In the genomic region with DNA sequence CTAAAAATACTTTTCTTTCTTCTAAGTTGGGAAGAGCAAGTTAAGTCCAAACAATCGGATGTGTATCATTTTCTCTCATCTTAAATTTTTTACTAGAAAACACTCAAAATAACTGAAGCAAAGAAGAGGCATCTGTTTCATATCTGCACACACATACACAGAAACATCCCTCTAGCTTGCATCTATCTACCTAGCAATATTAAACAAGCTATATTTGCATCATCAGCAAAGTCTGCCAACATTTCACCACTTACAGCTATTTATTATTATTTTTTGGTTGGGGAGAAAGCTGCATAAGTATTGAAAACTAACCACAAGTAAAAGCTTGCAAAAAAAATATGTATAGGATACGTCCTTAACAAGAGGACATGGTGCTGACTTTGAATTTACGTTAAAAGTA, we compare ENCODE assay signal across 11 cellular contexts. TPM values are rescaled to one million over a fixed set of nuclear protein-coding genes. Genes with fewer than 3 reads are reported as not detected.
A peak's percentile ranks its signal among the peaks of the same experiment; 100 is the strongest.
DNase-seq lines count a peak whose midpoint lies in the region; ATAC-seq and TF ChIP-seq lines count a peak whose summit lies in the region.
"Had no signal": no experiment of that assay in that cellular context is flagged by ENCODE, and none has a peak within 500 bp of the region (broad histone marks: within the 10 kb centered on the region; RNA-seq: fewer than 3 reads in every experiment).

No MANE protein-coding gene starts in this region.

- H3K4me3 ChIP-seq in HFF-Myc (replicated peaks; ENCODE audit: low read depth, low read length) (peak overlapping the region; percentile 95), hepatocyte (peak overlapping the region; percentile 89), spleen (peak overlapping the region in 4 of 8 donors; percentile 66 to 97 (median 83))

- CTCF ChIA-PET in activated B cell treated with CpG ODN at 0.5 μM for 24 hours (lab: Charles Lee) = interaction anchor here (1.3 kb wide), 1 partner anchor 45 kb away, joined by 3 read pairs; no protein-coding TSS in a partner anchor

- peaks cover 25% of the 10 kb centered on the region for H3K4me1 Mint-ChIP-seq in activated B cell treated with CpG ODN at 0.5 μM for 24 hours

- POLR2A ChIA-PET in activated B cell treated with CpG ODN at 0.5 μM for 24 hours (lab: Charles Lee) = no interaction called here

- peaks cover 4% of the 10 kb centered on the region for H4K20me1 ChIP-seq in hepatocyte (ENCODE audit: insufficient read depth, poor library complexity, severe bottlenecking)

- H3K4me2 ChIP-seq in hepatocyte = peak overlapping the region; percentile 85

- H2AFZ ChIP-seq in hepatocyte = no peak overlapping the region

- H3K36me3 Mint-ChIP-seq in activated B cell treated with CpG ODN at 0.5 μM for 24 hours (ENCODE audit: low read depth) = peaks cover 8% of the 10 kb centered on the region

- H3K36me3 ChIP-seq in hepatocyte (replicated peaks; ENCODE audit: insufficient read depth, low read depth) = no peaks in the 10 kb centered on the region
- no peaks in the 10 kb centered on the region for H3K36me3 ChIP-seq in spleen

- intact Hi-C loops in activated B cell treated with CpG ODN at 0.5 μM for 24 hours (cut with micrococcal nuclease) = loop anchor here (2.0 kb wide), 3 partner anchors 27 to 1679 kb away; a partner anchor contains a TSS
- intact Hi-C loops in spleen (cut with DNase I; ENCODE audit: low total_unique reads) = no loop called here

- H3K4me1 ChIP-seq in hepatocyte (ENCODE audit: insufficient read depth) (peaks cover 21% of the 10 kb centered on the region), spleen (peaks cover 14 to 53% (median 32%) of the 10 kb centered on the region in 6 donors)

- H3K9me3 Mint-ChIP-seq in activated B cell treated with CpG ODN at 0.5 μM for 24 hours = no peaks in the 10 kb centered on the region
- H3K9me3 Mint-ChIP-seq: T-helper 1 cell treated with Interleukin-12 subunit alpha and Interleukin-12 subunit beta and Interleukin-4 antibody, amounts not matched to agents 30 μg/mL and 1 μg/mL, for 36 hours had no signal

- no peak for ATAC-seq in activated B cell treated with CpG ODN at 0.5 μM for 24 hours (ENCODE audit: low read depth)
- ATAC-seq in HG03196 (IDR thresholded peaks at IDR 0.05; ENCODE audit: unreplicated experiment) = no peak
- no peak for ATAC-seq in GM21576 (IDR thresholded peaks at IDR 0.05; ENCODE audit: unreplicated experiment)

- H3K27ac ChIP-seq in hepatocyte = peak overlapping the region; percentile 94
- peak overlapping the region in 5 of 8 donors; percentile 44 to 97 (median 87) for H3K27ac ChIP-seq in spleen

- H3K79me2 ChIP-seq in hepatocyte = peaks cover 61% of the 10 kb centered on the region

- H3K9me3 ChIP-seq in hepatocyte (ENCODE audit: low read depth) (no peaks in the 10 kb centered on the region), spleen (no peaks in the 10 kb centered on the region)

- no peak for TF ChIP-seq POLR2A in spleen (IDR thresholded peaks at IDR 0.05)

- H3K27me3 ChIP-seq in hepatocyte (no peaks in the 10 kb centered on the region), spleen (replicated peaks in 1 of 7) (peaks cover 0 to 8% (median 0%) of the 10 kb centered on the region in 7 donors)

- DNase-seq in HFF-Myc (ENCODE audit: extremely low read depth, low read depth) (no peak), activated B cell treated with CpG ODN at 0.5 μM for 24 hours (no peak), hepatocyte (ENCODE audit: low spot score) (no peak), spleen (no peak), SHP77 treated with DMSO at 0.1 percent for 48 hours (lab: John Stamatoyannopoulos, UW) (no peak), DMS53 treated with DMSO at 0.1 percent for 48 hours (lab: John Stamatoyannopoulos, UW; ENCODE audit: unreplicated experiment) (no peak)
- DNase-seq: activated gamma-delta T cell treated with Interleukin-2 at 50 U/mL for 16 hours, MV-4-11 had no signal

- no peaks in the 10 kb centered on the region for H3K27me3 Mint-ChIP-seq in activated B cell treated with CpG ODN at 0.5 μM for 24 hours

- TF ChIP-seq CTCF in HFF-Myc (IDR thresholded peaks at IDR 0.05; ENCODE audit: low read depth, low read length, missing control alignments) (no peak), activated B cell treated with CpG ODN at 0.5 μM for 24 hours (IDR thresholded peaks at IDR 0.05) (no peak), hepatocyte (IDR thresholded peaks at IDR 0.05; ENCODE audit: poor library complexity) (no peak), spleen (IDR thresholded peaks at IDR 0.05 in 8 of 11, conservative IDR thresholded peaks at IDR 0.05 in 3 of 11) (no peak)

- H3K4me3 Mint-ChIP-seq in activated B cell treated with CpG ODN at 0.5 μM for 24 hours = peak overlapping the region; percentile 7

- 23% methylated on average over 3 of the region's 3 CpGs for WGBS in hepatocyte (ENCODE audit: low lambda C conversion rate, missing lambda C conversion rate)
- WGBS in spleen, 5 donors = 56 to 72% (median 62%) methylated on average over 3 of the region's 3 CpGs

- H3K9me2 ChIP-seq in hepatocyte (replicated peaks; ENCODE audit: insufficient read depth) = no peaks in the 10 kb centered on the region

- no peak overlapping the region for H3K27ac Mint-ChIP-seq in activated B cell treated with CpG ODN at 0.5 μM for 24 hours
- H3K27ac Mint-ChIP-seq: T-helper 1 cell treated with Interleukin-12 subunit alpha and Interleukin-12 subunit beta and Interleukin-4 antibody, amounts not matched to agents 30 μg/mL and 1 μg/mL, for 36 hours had no signal

RNA-seq across cellular contexts. Expression of a gene that starts 1.9 kb away (rescaled TPM):
- total RNA-seq in activated B cell treated with CpG ODN at 0.5 μM for 24 hours (8.0 and 8.5 TPM in 2 replicates), hepatocyte (67.2 and 67.7 TPM in 2 replicates), spleen (10 to 100 TPM; 19.7 to 44.8 (median 33.7) TPM)
- polyA plus RNA-seq in hepatocyte (38.8 and 45.3 TPM in 2 replicates), spleen (1 to 10 TPM; 5.5 to 8.1 (median 5.9) TPM)
